In genomic region chr19:1261512-1261862, GRCh38 we compare ENCODE assay signal across 8 cellular contexts. TPM values are rescaled to one million over a fixed set of nuclear protein-coding genes. Genes with fewer than 3 reads are reported as not detected.
A peak's percentile ranks its signal among the peaks of the same experiment; 100 is the strongest.
DNase-seq lines count a peak whose midpoint lies in the region; ATAC-seq, FAIRE-seq and TF ChIP-seq lines count a peak whose summit lies in the region.

No MANE protein-coding gene starts in this region.

- peak overlapping the region; percentile 95 for H3K27ac ChIP-seq in Panc1 (ENCODE audit: low read length)

- H3K36me3 ChIP-seq in Panc1 (ENCODE audit: control insufficient read depth, insufficient read depth, low read length), result no peaks in the 10 kb centered on the region; the same call in 1 of the 2 replicates
- no peaks in the 10 kb centered on the region for H3K36me3 ChIP-seq in endocrine pancreas (ENCODE audit: control insufficient read depth, insufficient read depth, low read length)
- peaks cover 20% of the 10 kb centered on the region for H3K36me3 ChIP-seq in neuron (ENCODE audit: insufficient read depth, low read length)

- H3K4me3 ChIP-seq in GM12875 (ENCODE audit: low read depth, low read length) (peak overlapping the region; percentile 68), Panc1 (ENCODE audit: low read depth in 2 of 2, low read length in 2 of 2) (peak overlapping the region; percentile 60 to 70), endocrine pancreas (ENCODE audit: control insufficient read depth, insufficient read depth, low read length) (no peak overlapping the region), neuron (ENCODE audit: low read length) (peak overlapping the region; percentile 69)

- POLR2A ChIA-PET in Panc1 (lab: Charles Lee), result no interaction called here

- H3K4me1 ChIP-seq in Panc1 (ENCODE audit: control insufficient read depth, insufficient read depth, low read length), result peaks cover 66% of the 10 kb centered on the region
- H3K4me1 ChIP-seq in endocrine pancreas (ENCODE audit: control insufficient read depth, insufficient read depth, low read length), result no peaks in the 10 kb centered on the region
- H3K4me1 ChIP-seq in neuron (ENCODE audit: insufficient read depth, low read length), result peaks cover 79% of the 10 kb centered on the region

- DNase-seq in Panc1 (ENCODE audit: low read depth, low spot score) (no peak), H4 (ENCODE audit: low spot score) (no peak), HTR-8/SVneo (ENCODE audit: insufficient read length, low spot score) (no peak), NCI-H1105 (lab: John Stamatoyannopoulos, UW) (no peak)

- BruUV-seq in Panc1 (replicated peaks; lab: Mats Ljungman, UMichigan), result no TSS peak

- TF ChIP-seq CTCF in GM12875 (IDR thresholded peaks at IDR 0.05; ENCODE audit: borderline replicate concordance, insufficient read depth, low read depth, low read length), result peak; percentile 44; the same call in 1 of the 2 replicates
- TF ChIP-seq CTCF in Panc1 (IDR thresholded peaks at IDR 0.05), result no peak

- intact Hi-C loops in Panc1 (cut with micrococcal nuclease; ENCODE audit: unreplicated experiment), result no loop called here

- in situ Hi-C loops in Panc1 (cut with HindIII; ENCODE audit: low pct_unique_long_range_greater_than_20kb, low sequenced_read_pairs), result no loop called here

- ATAC-seq in Panc1 (no peak), HG03097 (IDR thresholded peaks at IDR 0.05; ENCODE audit: low FRiP score, unreplicated experiment) (no peak)

- no peak overlapping the region for H2AFZ ChIP-seq in neuron (ENCODE audit: low read depth, low read length)

- H3K9me3 ChIP-seq in Panc1 (ENCODE audit: control insufficient read depth, insufficient read depth, low read depth, low read length) (no peaks in the 10 kb centered on the region), endocrine pancreas (ENCODE audit: control insufficient read depth, low read length) (no peaks in the 10 kb centered on the region), neuron (ENCODE audit: low read length) (no peaks in the 10 kb centered on the region)

- no peaks in the 10 kb centered on the region for H3K27me3 ChIP-seq in Panc1 (ENCODE audit: control insufficient read depth, insufficient read depth, low read length)
- no peaks in the 10 kb centered on the region for H3K27me3 ChIP-seq in endocrine pancreas (ENCODE audit: control insufficient read depth, insufficient read depth, low read length)
- no peaks in the 10 kb centered on the region for H3K27me3 ChIP-seq in neuron (ENCODE audit: insufficient read depth, low read length)

- FAIRE-seq in HTR-8/SVneo (lab: Jason Lieb, UNC), result no peak

- CTCF ChIA-PET in Panc1 (lab: Charles Lee), result interaction anchor here (1.3 kb wide), 1 partner anchor 17 kb away, joined by 4 read pairs; no protein-coding TSS in a partner anchor

- peak overlapping the region; percentile 50 for H3K9ac ChIP-seq in endocrine pancreas (ENCODE audit: control insufficient read depth, insufficient read depth, low read length)

RNA-seq across cellular contexts. Expression of gene CIRBP, which starts 7.6 kb away (rescaled TPM):
- total RNA-seq in Panc1 (2021; ENCODE audit: unreplicated experiment), result 66.6 TPM
- 101 TPM for polyA plus RNA-seq in Panc1 (2012; ENCODE audit: insufficient read length)
- 196 and 197 TPM in 2 replicates for total RNA-seq in H4 (2014; rRNA removed; shearing (Covaris generic))

RNA-seq across cellular contexts. Expression of gene MIDN, which starts 13.1 kb away (rescaled TPM):
- 118 TPM for total RNA-seq in Panc1 (2021; ENCODE audit: unreplicated experiment)
- polyA plus RNA-seq in Panc1 (2012; ENCODE audit: insufficient read length), result 76.9 TPM
- 2.4 and 4.2 TPM in 2 replicates for total RNA-seq in H4 (2014; rRNA removed; shearing (Covaris generic))

RNA-seq across cellular contexts. Expression of gene FAM174C, which starts 13.8 kb away (rescaled TPM):
- total RNA-seq in Panc1 (2021; ENCODE audit: unreplicated experiment), result 133 TPM
- polyA plus RNA-seq in Panc1 (2012; ENCODE audit: insufficient read length), result 204 TPM
- total RNA-seq in H4 (2014; rRNA removed; shearing (Covaris generic)), result 49.8 and 59.5 TPM in 2 replicates

RNA-seq across cellular contexts. Expression of gene ATP5F1D, which starts 19.9 kb away (rescaled TPM):
- total RNA-seq in Panc1 (2021; ENCODE audit: unreplicated experiment), result 218 TPM
- polyA plus RNA-seq in Panc1 (2012; ENCODE audit: insufficient read length), result 365 TPM
- 34.9 and 37.0 TPM in 2 replicates for total RNA-seq in H4 (2014; rRNA removed; shearing (Covaris generic))

RNA-seq across cellular contexts. Expression of gene CBARP, which starts 23.7 kb away (rescaled TPM):
- 14.5 TPM for total RNA-seq in Panc1 (2021; ENCODE audit: unreplicated experiment)
- polyA plus RNA-seq in Panc1 (2012; ENCODE audit: insufficient read length), result 16.4 TPM
- 0.37 and 1.2 TPM in 2 replicates for total RNA-seq in H4 (2014; rRNA removed; shearing (Covaris generic))

Comparison
In these comparisons a context has a peak if more than half of its experiments do, and no peak if none do; other contexts are left out.
1. RNA of gene MIDN, which starts 13.1 kb away (total RNA-seq): 118 TPM in Panc1 (single experiment); 2.4 to 4.2 TPM in H4; every median in the first group is over 10 times any median in the second.